In genomic region chr1:224644553-224645154, GRCh38 we compare ENCODE assay signal across 8 cellular contexts. TPM values are rescaled to one million over a fixed set of nuclear protein-coding genes. Genes with fewer than 3 reads are reported as not detected.
DNase-seq lines count a peak whose midpoint lies in the region; ATAC-seq and TF ChIP-seq lines count a peak whose summit lies in the region.

No MANE protein-coding gene starts in this region.

- peaks cover 3% of the 10 kb centered on the region for H3K4me1 ChIP-seq in SJCRH30
- H3K4me1 ChIP-seq in aorta (ENCODE audit: control insufficient read depth in 1 of 2, insufficient read depth in 2 of 2, low read length in 2 of 2): no peaks in the 10 kb centered on the region

- H3K4me3 Mint-ChIP-seq in glutamatergic neuron (ENCODE audit: unreplicated experiment): no peak overlapping the region

- H3K27me3 ChIP-seq in SJCRH30 (0 out of 2 replicates have a peak, but pooled peaks cover 4% of the 10 kb centered on the region), aorta (ENCODE audit: control insufficient read depth in 1 of 2, insufficient read depth in 2 of 2, low read length in 1 of 2) (no peaks in the 10 kb centered on the region)

- intact Hi-C loops in aorta (cut with DNase I): no loop called here

- peak; percentile 95 for TF ChIP-seq CTCF in glutamatergic neuron (IDR thresholded peaks at IDR 0.05; ENCODE audit: partially characterized antibody, unreplicated experiment)

- no peaks in the 10 kb centered on the region for H3K36me3 Mint-ChIP-seq in glutamatergic neuron (ENCODE audit: unreplicated experiment)

- H3K4me3 ChIP-seq in SJCRH30 (no peak overlapping the region), aorta (ENCODE audit: low read length in 2 of 2) (no peak overlapping the region)

- in situ Hi-C loops in Caki2 (cut with HindIII; ENCODE audit: low pct_unique_long_range_greater_than_20kb, low sequenced_read_pairs): no loop called here

- ATAC-seq in GM19455 (IDR thresholded peaks at IDR 0.05; ENCODE audit: unreplicated experiment) (peak; percentile 67), aorta (ENCODE audit: low FRiP score) (no peak)

- H3K4me1 Mint-ChIP-seq in glutamatergic neuron (ENCODE audit: low read depth, unreplicated experiment): peaks cover 28% of the 10 kb centered on the region

- H3K9me3 ChIP-seq in SJCRH30 (replicated peaks): no peaks in the 10 kb centered on the region
- H3K9me3 ChIP-seq in aorta (ENCODE audit: control insufficient read depth, low read length): no peaks in the 10 kb centered on the region

- H3K27ac Mint-ChIP-seq in glutamatergic neuron (ENCODE audit: unreplicated experiment): no peak overlapping the region

- WGBS in aorta, 2 donors: 39 to 42% methylated on average over 5 of the region's 5 CpGs

- DNase-seq in Caki2 (ENCODE audit: low read depth) (peak; percentile 50), HuH-7 (ENCODE audit: low spot score) (peak; percentile 66), SJCRH30 (peak; percentile 37 to 71), glutamatergic neuron (peak; percentile 71), renal cortical epithelial cell (ENCODE audit: low read depth) (peak; percentile 45), aorta (no peak)
- DNase-seq in activated T-helper 9 cell treated with anti-CD3 and anti-CD28 coated beads, Interleukin-2, amount 50 U/mL, for 16 hours (ENCODE audit: low read depth): peak; percentile 17

- H3K27ac ChIP-seq in SJCRH30 (no peak overlapping the region), aorta (ENCODE audit: low read depth in 1 of 2, low read length in 2 of 2) (no peak overlapping the region)

- peaks cover 10% of the 10 kb centered on the region for H3K27me3 Mint-ChIP-seq in glutamatergic neuron (ENCODE audit: unreplicated experiment)

- H3K9me3 Mint-ChIP-seq in glutamatergic neuron (ENCODE audit: unreplicated experiment): no peaks in the 10 kb centered on the region

- no peaks in the 10 kb centered on the region for H3K36me3 ChIP-seq in SJCRH30
- no peaks in the 10 kb centered on the region for H3K36me3 ChIP-seq in aorta (ENCODE audit: control insufficient read depth in 1 of 2, insufficient read depth in 2 of 2, low read length in 1 of 2)

RNA-seq across cellular contexts. Expression of gene CNIH3, which starts 28.5 kb away (rescaled TPM):
- 0.81 and 0.95 TPM in 2 replicates for total RNA-seq in Caki2 (2014; rRNA removed; shearing (Covaris generic); ENCODE audit: low replicate concordance)
- total RNA-seq in SJCRH30 (2014; rRNA removed; shearing (Covaris generic)): 0.49 and 0.61 TPM in 2 replicates
- total RNA-seq in glutamatergic neuron (ENCODE audit: unreplicated experiment): 4.4 TPM
- 2.5 and 3.3 TPM in 2 replicates for total RNA-seq in renal cortical epithelial cell
- total RNA-seq in aorta: 1 to 10 TPM; 2.4 to 3.4 TPM
- 1 to 10 TPM; 3.3 to 8.2 TPM for polyA plus RNA-seq in aorta

Comparison
In these comparisons a context has a peak if more than half of its experiments do, and no peak if none do; other contexts are left out.
1. DNase-seq: peak in Caki2 (single experiment), HuH-7 (single experiment), SJCRH30 (2 of 2), activated T-helper 9 cell treated with anti-CD3 and anti-CD28 coated beads, Interleukin-2, amount 50 U/mL, for 16 hours (single experiment), glutamatergic neuron (single experiment) and renal cortical epithelial cell (single experiment); none in aorta (0 of 2).